21 cellular contexts compared by ENCODE assay signal in genomic region chr2:15279181-15279876, GRCh38.
DNase-seq lines count a peak whose midpoint lies in the region; ATAC-seq lines count a peak whose summit lies in the region.
"Had no signal": no experiment of that assay in that cellular context is flagged by ENCODE, and none has a peak within 500 bp of the region (broad histone marks: within the 10 kb centered on the region; RNA-seq: fewer than 3 reads in every experiment).

No MANE protein-coding gene starts in this region.

- peak; percentile 12 for DNase-seq in DMS79 treated with DMSO at 0.1 percent for 48 hours (lab: John Stamatoyannopoulos, UW)
- no peak for DNase-seq in DMS79 (lab: John Stamatoyannopoulos, UW)
- peak; percentile 29 for DNase-seq in NCI-H146 (lab: John Stamatoyannopoulos, UW)
- peak; percentile 45 for DNase-seq in NCI-H69 (lab: John Stamatoyannopoulos, UW)
- peak; percentile 34 for DNase-seq in putamen (ENCODE audit: low spot score)
- no peak for DNase-seq in inferior parietal cortex (ENCODE audit: extremely low spot score)
- no peak for DNase-seq in activated CD4-positive, CD25-positive, alpha-beta regulatory T cell treated with anti-CD3 and anti-CD28 coated beads, Interleukin-2, amount 50 U/mL, for 72 hours
- DNase-seq in Right ventricle myocardium superior, result no peak
- DNase-seq: ACHN; BE2C; CD8-positive, alpha-beta memory T cell; DMS 273 treated with DMSO at 0.1 percent for 48 hours; DND-41; Kasumi-1; NCI-H1092 treated with DMSO at 0.1 percent for 48 hours; NCI-H1694; NCI-H2029 treated with DMSO at 0.1 percent for 48 hours; NCI-H2171; PC-9 had no signal

- ATAC-seq in Right ventricle myocardium superior (ENCODE audit: poor library complexity), result no peak
- ATAC-seq: K562, Right ventricle myocardium inferior had no signal

- intact Hi-C loops in Right ventricle myocardium superior (cut with DNase I), result no loop called here

Comparison
In these comparisons a context has a peak if more than half of its experiments do, and no peak if none do; other contexts are left out.
1. DNase-seq: peak in DMS79 treated with DMSO at 0.1 percent for 48 hours (single experiment), NCI-H146 (single experiment), NCI-H69 (single experiment) and putamen (single experiment); none in DMS79 (single experiment), inferior parietal cortex (single experiment), activated CD4-positive, CD25-positive, alpha-beta regulatory T cell treated with anti-CD3 and anti-CD28 coated beads, Interleukin-2, amount 50 U/mL, for 72 hours (single experiment) and Right ventricle myocardium superior (single experiment).